24 cellular contexts compared by ENCODE assay signal in the genomic region with DNA sequence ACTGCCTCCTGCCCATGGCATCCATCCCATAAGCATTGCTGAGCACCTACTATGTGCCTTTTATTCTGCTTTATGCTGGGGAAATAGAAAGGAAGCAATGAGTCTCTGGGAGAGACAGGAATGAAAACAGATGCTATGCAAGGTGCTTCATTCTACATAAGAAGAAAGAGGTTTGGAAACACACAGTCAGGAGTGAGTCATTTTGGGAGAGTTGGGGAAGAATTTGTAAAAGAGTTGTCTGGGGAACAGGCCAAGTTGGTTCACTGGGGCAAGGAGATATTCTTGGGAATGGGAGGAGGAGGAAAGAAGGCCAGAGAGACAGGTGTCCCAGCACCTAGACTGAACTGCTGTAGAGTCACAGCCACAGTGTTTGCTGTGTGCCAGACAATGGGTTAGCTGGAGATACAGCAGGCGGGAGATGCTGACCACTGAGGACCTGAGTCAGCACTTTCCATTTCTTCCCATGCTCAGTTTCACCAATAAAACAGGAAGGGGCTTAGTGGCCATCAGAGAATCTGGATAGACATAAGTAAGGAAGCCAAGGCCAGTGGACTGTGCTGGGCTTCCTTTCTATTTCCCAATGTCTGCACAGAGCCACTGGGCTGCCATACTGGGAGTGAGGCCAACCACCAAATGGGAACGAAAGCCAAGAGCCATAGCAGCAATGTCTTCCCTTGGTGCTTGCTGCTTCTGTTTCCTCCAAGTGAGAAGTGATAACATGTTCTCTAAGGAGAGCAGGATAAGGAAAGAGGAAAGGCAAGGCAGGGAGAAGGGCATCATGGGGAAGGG.
A peak's percentile ranks its signal among the peaks of the same experiment; 100 is the strongest.
DNase-seq lines count a peak whose midpoint lies in the region; ATAC-seq, FAIRE-seq and TF ChIP-seq lines count a peak whose summit lies in the region.
"Had no signal": no experiment of that assay in that cellular context is flagged by ENCODE, and none has a peak within 500 bp of the region (broad histone marks: within the 10 kb centered on the region; RNA-seq: fewer than 3 reads in every experiment).

No MANE protein-coding gene starts in this region.

- no peaks in the 10 kb centered on the region for H3K4me1 Mint-ChIP-seq in activated naive CD8-positive, alpha-beta T cell treated with anti-CD3 and anti-CD28 coated beads, Interleukin-2, amount 50 U/mL, for 24 hours
- H3K4me1 Mint-ChIP-seq: activated B cell treated with CpG ODN at 0.5 μM for 24 hours; naive thymus-derived CD4-positive, alpha-beta T cell had no signal

- TF ChIP-seq CTCF in bronchial epithelial cell (IDR thresholded peaks at IDR 0.05; ENCODE audit: insufficient read depth, low read length, severe bottlenecking), result no peak
- TF ChIP-seq CTCF in brain microvascular endothelial cell (IDR thresholded peaks at IDR 0.05; ENCODE audit: low read depth, low read length, missing control alignments), result no peak
- TF ChIP-seq CTCF in upper lobe of right lung (IDR thresholded peaks at IDR 0.05), result no peak

- H3K9me3 ChIP-seq in upper lobe of right lung, result no peaks in the 10 kb centered on the region

- in situ Hi-C loops in brain microvascular endothelial cell (cut with HindIII; ENCODE audit: low pct_ligation_motif_present, low sequenced_read_pairs), result no loop called here

- FAIRE-seq in bronchial epithelial cell (lab: Jason Lieb, UNC), result no peak
- FAIRE-seq: small intestine had no signal

- no peaks in the 10 kb centered on the region for H3K36me3 ChIP-seq in bronchial epithelial cell (ENCODE audit: control insufficient read depth, insufficient read depth, low read length)
- no peaks in the 10 kb centered on the region for H3K36me3 ChIP-seq in brain microvascular endothelial cell (replicated peaks)
- no peaks in the 10 kb centered on the region for H3K36me3 ChIP-seq in upper lobe of right lung
- H3K36me3 ChIP-seq: heart right ventricle had no signal

- H3K36me3 Mint-ChIP-seq in activated naive CD8-positive, alpha-beta T cell treated with anti-CD3 and anti-CD28 coated beads, Interleukin-2, amount 50 U/mL, for 24 hours (ENCODE audit: low read depth), result no peaks in the 10 kb centered on the region
- H3K36me3 Mint-ChIP-seq: activated naive CD8-positive, alpha-beta T cell; naive thymus-derived CD4-positive, alpha-beta T cell had no signal

- H3K4me3 ChIP-seq in bronchial epithelial cell (ENCODE audit: low read depth, low read length) (no peak overlapping the region), brain microvascular endothelial cell (ENCODE audit: low read depth, low read length) (no peak overlapping the region), upper lobe of right lung (no peak overlapping the region)
- H3K4me3 ChIP-seq: dorsolateral prefrontal cortex, heart right ventricle had no signal

- H3K27ac ChIP-seq in brain microvascular endothelial cell (no peak overlapping the region), upper lobe of right lung (no peak overlapping the region)
- H3K27ac ChIP-seq: C4-2B, dorsolateral prefrontal cortex, heart right ventricle had no signal

- H3K4me1 ChIP-seq in upper lobe of right lung, result no peaks in the 10 kb centered on the region
- H3K4me1 ChIP-seq: heart right ventricle had no signal

- intact Hi-C loops in upper lobe of right lung (cut with DNase I), result no loop called here

- no peaks in the 10 kb centered on the region for H3K9me3 Mint-ChIP-seq in activated naive CD8-positive, alpha-beta T cell treated with anti-CD3 and anti-CD28 coated beads, Interleukin-2, amount 50 U/mL, for 24 hours
- H3K9me3 Mint-ChIP-seq: T-helper 1 cell treated with Interleukin-12 subunit alpha and Interleukin-12 subunit beta and Interleukin-4 antibody, amounts not matched to agents 30 μg/mL and 1 μg/mL, for 36 hours had no signal

- peaks cover 11% of the 10 kb centered on the region for H3K27me3 Mint-ChIP-seq in activated naive CD8-positive, alpha-beta T cell treated with anti-CD3 and anti-CD28 coated beads, Interleukin-2, amount 50 U/mL, for 24 hours

- no peak overlapping the region for H3K27ac Mint-ChIP-seq in activated naive CD8-positive, alpha-beta T cell treated with anti-CD3 and anti-CD28 coated beads, Interleukin-2, amount 50 U/mL, for 24 hours
- H3K27ac Mint-ChIP-seq: activated B cell treated with CpG ODN at 0.5 μM for 24 hours; activated naive CD8-positive, alpha-beta T cell; naive thymus-derived CD4-positive, alpha-beta T cell; T-helper 1 cell treated with Interleukin-12 subunit alpha and Interleukin-12 subunit beta and Interleukin-4 antibody, amounts not matched to agents 30 μg/mL and 1 μg/mL, for 36 hours had no signal

- no peak for ATAC-seq in activated naive CD8-positive, alpha-beta T cell treated with anti-CD3 and anti-CD28 coated beads, Interleukin-2, amount 50 U/mL, for 24 hours
- ATAC-seq in HG03521 (IDR thresholded peaks at IDR 0.05; ENCODE audit: unreplicated experiment) (no peak), upper lobe of right lung (no peak)
- ATAC-seq: naive thymus-derived CD4-positive, alpha-beta T cell had no signal

- H3K27me3 ChIP-seq in bronchial epithelial cell (ENCODE audit: control insufficient read depth, insufficient read depth, low read length) (no peaks in the 10 kb centered on the region), brain microvascular endothelial cell (replicated peaks) (no peaks in the 10 kb centered on the region), upper lobe of right lung (no peaks in the 10 kb centered on the region)

- DNase-seq in AG20443 (ENCODE audit: low spot score) (peak; percentile 66), LHCN-M2 (ENCODE audit: low read depth) (peak; percentile 42), bronchial epithelial cell (ENCODE audit: low read depth) (peak; percentile 19), kidney tubule cell (ENCODE audit: low spot score) (peak; percentile 58), brain microvascular endothelial cell (no peak), upper lobe of right lung (no peak)
- DNase-seq in activated naive CD8-positive, alpha-beta T cell treated with anti-CD3 and anti-CD28 coated beads, Interleukin-2, amount 50 U/mL, for 24 hours, result no peak
- DNase-seq: activated B cell treated with CpG ODN at 0.5 μM for 24 hours; activated CD8-positive, alpha-beta memory T cell treated with anti-CD3 and anti-CD28 coated beads for 24 hours; caudate nucleus; dorsolateral prefrontal cortex; GF-D8; heart right ventricle; islet precursor cell; MM.1S; naive thymus-derived CD4-positive, alpha-beta T cell; NK-92 treated with Interleukin-12 subunit alpha and Interleukin-12 subunit beta, amount 100 ng/mL, for 24 hours; posterior cingulate gyrus; small intestine; stimulated activated CD4-positive, alpha-beta T cell treated with anti-CD3 and anti-CD28 coated beads, Interleukin-4, amount 100 ng/mL, for 1 hour had no signal

- H3K4me3 Mint-ChIP-seq in activated naive CD8-positive, alpha-beta T cell treated with anti-CD3 and anti-CD28 coated beads, Interleukin-2, amount 50 U/mL, for 24 hours, result no peak overlapping the region
- H3K4me3 Mint-ChIP-seq: activated B cell treated with CpG ODN at 0.5 μM for 24 hours; activated naive CD8-positive, alpha-beta T cell; naive thymus-derived CD4-positive, alpha-beta T cell; T-helper 1 cell treated with Interleukin-12 subunit alpha and Interleukin-12 subunit beta and Interleukin-4 antibody, amounts not matched to agents 30 μg/mL and 1 μg/mL, for 36 hours had no signal

Comparison
In these comparisons a context has a peak if more than half of its experiments do, and no peak if none do; other contexts are left out.
1. DNase-seq: peak in AG20443 (single experiment), LHCN-M2 (single experiment), bronchial epithelial cell (single experiment) and kidney tubule cell (single experiment); none in activated naive CD8-positive, alpha-beta T cell treated with anti-CD3 and anti-CD28 coated beads, Interleukin-2, amount 50 U/mL, for 24 hours (single experiment), brain microvascular endothelial cell (single experiment) and upper lobe of right lung (single experiment).